ENCODE assay signal across 8 cellular contexts in the genomic region with DNA sequence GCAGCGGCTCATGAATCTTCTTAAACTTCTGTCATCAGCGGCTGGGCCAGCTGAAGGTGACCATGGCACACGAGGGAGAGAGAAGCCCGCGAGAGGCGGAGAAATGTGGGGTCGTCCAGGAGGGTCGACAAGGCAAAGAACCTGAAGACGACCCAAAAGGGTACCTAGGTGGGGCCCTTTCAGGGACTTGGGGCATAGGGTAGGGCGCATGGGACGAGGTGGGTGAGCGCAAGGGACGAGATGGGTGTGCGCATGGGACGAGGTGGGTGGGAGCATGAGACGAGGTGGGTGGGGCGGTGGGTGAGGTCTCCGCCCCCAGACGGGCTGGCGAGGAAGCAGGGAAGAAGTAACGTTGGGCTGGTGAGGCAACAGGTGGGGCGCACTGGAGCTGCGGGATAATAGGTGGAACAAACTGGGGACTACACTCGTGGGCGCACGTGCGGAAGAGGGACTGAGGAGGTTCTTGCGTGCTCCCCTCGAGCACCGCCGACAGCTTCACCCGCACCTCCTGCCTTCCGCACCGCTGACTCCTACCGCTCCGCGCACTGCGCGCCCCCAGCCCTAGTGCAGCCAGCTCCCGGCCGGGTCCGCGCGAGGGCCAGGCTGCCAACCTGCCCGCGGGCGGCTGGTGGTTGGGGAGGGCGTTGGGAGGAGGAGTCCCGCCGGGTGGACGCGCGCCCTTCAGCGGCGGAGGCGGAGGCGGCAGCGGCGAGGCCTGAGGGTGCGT. TPM values are rescaled to one million over a fixed set of nuclear protein-coding genes. Genes with fewer than 3 reads are reported as not detected.
DNase-seq lines count a peak whose midpoint lies in the region; ATAC-seq and TF ChIP-seq lines count a peak whose summit lies in the region.

No MANE protein-coding gene starts in this region.

- H2AK5ac ChIP-seq in trophoblast cell (ENCODE audit: low read length): no peak overlapping the region

- peak overlapping the region; percentile 16 for H3K18ac ChIP-seq in trophoblast cell (ENCODE audit: low read length)

- no peak overlapping the region for H3K23ac ChIP-seq in trophoblast cell (ENCODE audit: low read length)

- H3K27me3 ChIP-seq in DOHH2 (ENCODE audit: control insufficient read depth, low read length) (no peaks in the 10 kb centered on the region), trophoblast cell (ENCODE audit: insufficient read depth, low read length) (peaks cover 6% of the 10 kb centered on the region)

- H2BK12ac ChIP-seq in trophoblast cell (ENCODE audit: low read length): no peak overlapping the region

- H3K9me2 ChIP-seq in DOHH2 (replicated peaks; ENCODE audit: control insufficient read depth, low read length) (no peaks in the 10 kb centered on the region), OCI-LY7 (ENCODE audit: insufficient read depth, low read length) (no peaks in the 10 kb centered on the region)

- H4K91ac ChIP-seq in trophoblast cell (ENCODE audit: low read depth, low read length): no peak overlapping the region

- H3F3A ChIP-seq in DOHH2 (ENCODE audit: control insufficient read depth, insufficient read depth): peaks cover 7% of the 10 kb centered on the region; the same call in 1 of the 2 replicates

- intact Hi-C loops in OCI-LY7 (cut with micrococcal nuclease; ENCODE audit: unreplicated experiment) (loop anchor here (1.0 to 10.0 kb wide), 4 partner anchors 55 to 253 kb away; no protein-coding TSS in a partner anchor), head of caudate nucleus (cut with DNase I) (loop anchor here (10.0 kb wide), 2 partner anchors 117 to 147 kb away; a partner anchor contains a TSS)
- intact Hi-C loops in activated naive CD4-positive, alpha-beta T cell treated with anti-CD3 and anti-CD28 coated beads for 36 hours (cut with micrococcal nuclease): loop anchor here (2.0 to 5.0 kb wide), 3 partner anchors 253 to 1071 kb away; a partner anchor contains a TSS

- no CpG with 5 or more reads among the region's 60 CpGs for WGBS in trophoblast cell (ENCODE audit: extremely low coverage, insufficient coverage, insufficient read length)

- POLR2A ChIA-PET in OCI-LY7 (lab: Charles Lee): interaction anchor here (0.7 to 1.5 kb wide), 7 partner anchors 16 to 143 kb away, joined by 3 to 6 read pairs (median 5); a partner anchor contains a TSS

- H2BK120ac ChIP-seq in trophoblast cell (ENCODE audit: insufficient read depth, low read length, poor library complexity): no peak overlapping the region

- no peaks in the 10 kb centered on the region for H3K9me3 Mint-ChIP-seq in activated naive CD4-positive, alpha-beta T cell treated with anti-CD3 and anti-CD28 coated beads for 36 hours

- no peaks in the 10 kb centered on the region for H4K20me1 ChIP-seq in DOHH2 (ENCODE audit: control insufficient read depth, insufficient read depth, low read depth, low read length)
- no peaks in the 10 kb centered on the region for H4K20me1 ChIP-seq in OCI-LY7 (ENCODE audit: insufficient read depth, low read length)

- peak; percentile 94 for DNase-seq in HuH-7 (ENCODE audit: low spot score)
- peak; percentile 88 for DNase-seq in OCI-LY7 (ENCODE audit: low spot score)
- peak; percentile 65 for DNase-seq in activated naive CD4-positive, alpha-beta T cell treated with anti-CD3 and anti-CD28 coated beads for 36 hours
- DNase-seq in head of caudate nucleus: peak in 37 of 42 donors; percentile 18 to 69 (median 38)
- DNase-seq in trophoblast cell: peak; percentile 8 to 21
- no peak for DNase-seq in occipital lobe (lab: John Stamatoyannopoulos, UW)

- no peaks in the 10 kb centered on the region for H3K9me3 ChIP-seq in DOHH2 (ENCODE audit: control insufficient read depth, insufficient read depth, low read length)
- H3K9me3 ChIP-seq in OCI-LY7 (ENCODE audit: low read length): no peaks in the 10 kb centered on the region
- H3K9me3 ChIP-seq in trophoblast cell (ENCODE audit: insufficient read depth, low read depth, low read length): peaks cover 3% of the 10 kb centered on the region

- H2AFZ ChIP-seq in OCI-LY7 (ENCODE audit: low read length) (peak overlapping the region; percentile 95), trophoblast cell (ENCODE audit: insufficient read depth, low read length, poor library complexity) (peak overlapping the region; percentile 88)

- peaks cover 20% of the 10 kb centered on the region for H3K4me1 Mint-ChIP-seq in activated naive CD4-positive, alpha-beta T cell treated with anti-CD3 and anti-CD28 coated beads for 36 hours (ENCODE audit: low read depth)

- peaks cover 28% of the 10 kb centered on the region for H3K4me1 ChIP-seq in DOHH2 (ENCODE audit: control insufficient read depth, low read length)
- peaks cover 25% of the 10 kb centered on the region for H3K4me1 ChIP-seq in OCI-LY7 (ENCODE audit: insufficient read depth, low read length, poor library complexity, severe bottlenecking)
- H3K4me1 ChIP-seq in trophoblast cell (ENCODE audit: control insufficient read depth in 1 of 2, insufficient read depth in 2 of 2, low read length in 2 of 2): peaks cover 3 to 9% of the 10 kb centered on the region in 2 experiments

- H4K8ac ChIP-seq in trophoblast cell (ENCODE audit: low read depth, low read length): peak overlapping the region; percentile 51

- H3K36me3 ChIP-seq in DOHH2 (ENCODE audit: control insufficient read depth, low read length): peaks cover 18% of the 10 kb centered on the region
- no peaks in the 10 kb centered on the region for H3K36me3 ChIP-seq in OCI-LY7 (ENCODE audit: insufficient read depth, low read length)
- H3K36me3 ChIP-seq in trophoblast cell (ENCODE audit: control insufficient read depth in 1 of 2, insufficient read depth in 2 of 2, low read length in 2 of 2): no peaks in the 10 kb centered on the region

- H3K79me2 ChIP-seq in DOHH2 (ENCODE audit: control insufficient read depth, low read length): peaks cover 36% of the 10 kb centered on the region
- peaks cover 21% of the 10 kb centered on the region; the same call in 1 of the 2 replicates for H3K79me2 ChIP-seq in OCI-LY7 (ENCODE audit: insufficient read depth, low read depth, low read length)
- no peaks in the 10 kb centered on the region for H3K79me2 ChIP-seq in trophoblast cell (ENCODE audit: control insufficient read depth, insufficient read depth, low read length, poor library complexity)

- no peaks in the 10 kb centered on the region for H3K79me1 ChIP-seq in trophoblast cell (ENCODE audit: low read length)

- CTCF ChIA-PET in OCI-LY7 (lab: Charles Lee; ENCODE audit: unreplicated experiment): interaction anchor here (0.7 to 1.1 kb wide), 2 partner anchors 113 to 142 kb away, joined by 4 to 5 read pairs; no protein-coding TSS in a partner anchor
- CTCF ChIA-PET in activated naive CD4-positive, alpha-beta T cell treated with anti-CD3 and anti-CD28 coated beads for 36 hours (lab: Charles Lee): interaction anchor here (0.6 to 4.1 kb wide), 10 partner anchors 11 to 1374 kb away, joined by 3 to 42 read pairs (median 4); a partner anchor contains a TSS

- H3K4me2 ChIP-seq in DOHH2 (ENCODE audit: low read length) (peak overlapping the region; percentile 98), OCI-LY7 (ENCODE audit: low read length) (peak overlapping the region; percentile 83), trophoblast cell (ENCODE audit: low read length) (peak overlapping the region; percentile 100)

- H3K27me3 Mint-ChIP-seq in activated naive CD4-positive, alpha-beta T cell treated with anti-CD3 and anti-CD28 coated beads for 36 hours (ENCODE audit: low read depth): peaks cover 11% of the 10 kb centered on the region

- no TSS peak for BruUV-seq in OCI-LY7 (replicated peaks; lab: Mats Ljungman, UMichigan)

- H2BK5ac ChIP-seq in trophoblast cell (ENCODE audit: low read depth, low read length, poor library complexity): no peak overlapping the region

- no peak overlapping the region for H3K9ac ChIP-seq in trophoblast cell (ENCODE audit: low read length)

- no peak overlapping the region for H3K27ac Mint-ChIP-seq in activated naive CD4-positive, alpha-beta T cell treated with anti-CD3 and anti-CD28 coated beads for 36 hours

- no peaks in the 10 kb centered on the region for H3K36me3 Mint-ChIP-seq in activated naive CD4-positive, alpha-beta T cell treated with anti-CD3 and anti-CD28 coated beads for 36 hours (ENCODE audit: low read depth)

- H3K4me3 ChIP-seq in DOHH2 (ENCODE audit: low read length) (peak overlapping the region; percentile 86), OCI-LY7 (ENCODE audit: low read depth, low read length, poor library complexity, severe bottlenecking) (peak overlapping the region; percentile 81), trophoblast cell (ENCODE audit: low read depth, low read length) (peak overlapping the region; percentile 76)

- no peak overlapping the region for H4K12ac ChIP-seq in trophoblast cell (ENCODE audit: low read depth, low read length)

- peak overlapping the region; percentile 90 for H3K4me3 Mint-ChIP-seq in activated naive CD4-positive, alpha-beta T cell treated with anti-CD3 and anti-CD28 coated beads for 36 hours

- H3K27ac ChIP-seq in DOHH2 (ENCODE audit: low read depth, low read length) (peak overlapping the region; percentile 80), OCI-LY7 (ENCODE audit: low read depth, low read length, poor library complexity, severe bottlenecking) (peak overlapping the region; percentile 69), trophoblast cell (ENCODE audit: low read depth, low read length) (no peak overlapping the region)

- no peak overlapping the region for H3K4ac ChIP-seq in trophoblast cell (ENCODE audit: low read depth, low read length)

- H3K14ac ChIP-seq in trophoblast cell (ENCODE audit: low read length): no peak overlapping the region

- TF ChIP-seq CTCF in DOHH2 (IDR thresholded peaks at IDR 0.05; ENCODE audit: low read depth, low read length, poor library complexity, severe bottlenecking) (peak; percentile 57), OCI-LY7 (conservative IDR thresholded peaks at IDR 0.05; ENCODE audit: low read length) (peak; percentile 62)

- peak; percentile 70 for ATAC-seq in GM21528 (IDR thresholded peaks at IDR 0.05; ENCODE audit: low FRiP score, unreplicated experiment)

RNA-seq across cellular contexts. Expression of a gene that starts 23.2 kb away (rescaled TPM):
- total RNA-seq in OCI-LY7 (2014; rRNA removed; shearing (Covaris generic)): 0.18 and 0.28 TPM in 2 replicates
- 0.23 and 0.70 TPM in 2 replicates for total RNA-seq in OCI-LY7 (2022)
- not detected for total RNA-seq in activated naive CD4-positive, alpha-beta T cell treated with anti-CD3 and anti-CD28 coated beads for 36 hours
- polyA plus RNA-seq in trophoblast cell (2013): 0.42 and 0.45 TPM in 2 replicates
- total RNA-seq in occipital lobe: 66.6 TPM

Comparison
In these comparisons a context has a peak if more than half of its experiments do, and no peak if none do; other contexts are left out.
1. RNA of a gene that starts 23.2 kb away (total RNA-seq): 66.6 TPM in occipital lobe (single experiment); 0.18 to 0.70 TPM in OCI-LY7 and not detected in activated naive CD4-positive, alpha-beta T cell treated with anti-CD3 and anti-CD28 coated beads for 36 hours; every median in the first group is over 10 times any median in the second.
2. Peak in every context shown above with its lines, with median percentiles within 50 percentile points of each other: H3K4me2 ChIP-seq and H3K4me3 ChIP-seq.